8 cellular contexts compared by ENCODE assay signal in the genomic region with DNA sequence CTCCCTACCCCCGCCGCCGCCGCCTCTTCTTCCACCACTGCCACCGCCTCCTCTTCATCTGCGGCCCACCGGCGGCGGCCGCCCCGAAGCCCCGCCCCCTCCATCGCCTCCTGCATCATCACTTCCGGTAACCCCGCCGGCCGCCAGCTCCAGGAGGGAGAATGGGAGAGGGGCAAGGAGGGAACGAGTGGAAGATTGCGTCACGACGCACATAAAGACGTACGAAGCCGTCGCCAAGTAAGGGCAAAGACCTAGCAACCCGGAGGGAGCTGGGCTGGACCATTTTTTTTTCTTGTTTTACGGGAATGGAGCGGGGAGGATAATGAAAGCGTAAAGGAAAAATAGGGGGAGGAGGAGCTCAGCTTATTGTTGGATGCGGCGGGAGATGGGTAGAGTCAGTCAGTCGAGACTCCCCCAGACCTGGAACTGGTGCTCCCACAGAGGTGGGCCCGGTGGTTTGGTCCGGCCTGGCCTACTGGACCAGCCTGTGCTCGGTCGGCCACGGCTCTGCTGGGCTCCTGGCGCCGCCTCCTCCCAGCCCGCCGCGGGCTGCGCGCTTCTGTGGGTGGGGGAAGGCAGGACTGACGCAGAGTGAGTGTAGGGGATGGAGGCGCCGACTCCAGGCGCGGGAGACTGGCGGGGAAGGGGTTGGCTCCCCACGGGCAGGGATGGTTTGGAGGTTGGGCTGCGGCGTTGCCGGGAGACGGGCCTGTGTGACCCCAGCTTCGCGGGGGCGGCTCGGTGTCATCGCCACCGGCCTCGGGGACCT. TPM values are rescaled to one million over a fixed set of nuclear protein-coding genes. Genes with fewer than 3 reads are reported as not detected.
DNase-seq lines count a peak whose midpoint lies in the region; ATAC-seq lines count a peak whose summit lies in the region.

A gene with protein sequence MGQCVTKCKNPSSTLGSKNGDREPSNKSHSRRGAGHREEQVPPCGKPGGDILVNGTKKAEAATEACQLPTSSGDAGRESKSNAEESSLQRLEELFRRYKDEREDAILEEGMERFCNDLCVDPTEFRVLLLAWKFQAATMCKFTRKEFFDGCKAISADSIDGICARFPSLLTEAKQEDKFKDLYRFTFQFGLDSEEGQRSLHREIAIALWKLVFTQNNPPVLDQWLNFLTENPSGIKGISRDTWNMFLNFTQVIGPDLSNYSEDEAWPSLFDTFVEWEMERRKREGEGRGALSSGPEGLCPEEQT (minus strand): TSS at position 60 of the 769 bp plus-strand sequence. CDS start 37,820 bp downstream, outside the sequence.
TSS of gene LYRM1 (plus strand) at position 473 of the 769 bp plus-strand sequence. CDS start 14,785 bp downstream, outside the sequence.

- peak within 1 kb of the TSS; percentile 70 to 91 for H3K4me3 ChIP-seq in CD4-positive, alpha-beta memory T cell (ENCODE audit: low read length in 2 of 2)

- H3K4me3 Mint-ChIP-seq in CD4-positive, alpha-beta memory T cell, result peak within 1 kb of the TSS; percentile 93 to 99 (median 94)
- peak within 1 kb of the TSS; percentile 83 to 90 for H3K4me3 Mint-ChIP-seq in effector memory CD8-positive, alpha-beta T cell

- H3K36me3 ChIP-seq in CD4-positive, alpha-beta memory T cell (ENCODE audit: insufficient read depth, low read length), result no peaks in the 10 kb centered on the region

- H3K36me3 Mint-ChIP-seq in CD4-positive, alpha-beta memory T cell, result peaks cover 0 to 22% of the 10 kb centered on the region in 2 donors
- peaks cover 28% of the 10 kb centered on the region for H3K36me3 Mint-ChIP-seq in effector memory CD8-positive, alpha-beta T cell (ENCODE audit: insufficient read depth)

- DNase-seq in CD4-positive, alpha-beta memory T cell, result peak; percentile 81 to 92 (median 85)
- peak; percentile 96 for DNase-seq in HT-29 (ENCODE audit: low spot score)
- peak; percentile 91 to 94 for DNase-seq in NOMO-1 (lab: John Stamatoyannopoulos, UW; ENCODE audit: unreplicated experiment in 2 of 2)
- peak; percentile 71 to 76 (median 75) for DNase-seq in effector memory CD8-positive, alpha-beta T cell
- peak; percentile 99 for DNase-seq in medulla oblongata (ENCODE audit: extremely low spot score)
- DNase-seq in stimulated activated CD8-positive, alpha-beta memory T cell treated with anti-CD3 and anti-CD28 coated beads, Interleukin-12 subunit alpha, Interleukin-12 subunit beta, amount 100 ng/mL, for 1 hour (ENCODE audit: low read depth), result peak; percentile 73

- H3K27me3 ChIP-seq in CD4-positive, alpha-beta memory T cell (ENCODE audit: insufficient read depth, low read length), result no peaks in the 10 kb centered on the region

- peaks cover 48 to 76% (median 60%) of the 10 kb centered on the region in 4 donors for H3K4me1 Mint-ChIP-seq in CD4-positive, alpha-beta memory T cell
- peaks cover 50 to 68% of the 10 kb centered on the region in 2 donors for H3K4me1 Mint-ChIP-seq in effector memory CD8-positive, alpha-beta T cell (ENCODE audit: low read depth in 2 of 2)

- intact Hi-C loops in CD4-positive, alpha-beta memory T cell (cut with micrococcal nuclease), result loop anchor here (1.0 to 10.0 kb wide), 4 partner anchors 25 to 159 kb away; partner anchors contain the start of genes ACSM3, ERI2, REXO5 and THUMPD1

- peak; percentile 60 for ATAC-seq in GM19467 (IDR thresholded peaks at IDR 0.05; ENCODE audit: unreplicated experiment)
- peak; percentile 74 for ATAC-seq in effector memory CD8-positive, alpha-beta T cell (replicated peaks)

- CTCF ChIA-PET in CD4-positive, alpha-beta memory T cell (lab: Charles Lee; ENCODE audit: partially characterized antibody), result interaction anchor here (0.5 to 4.3 kb wide), 4 partner anchors 20 to 50 kb away, joined by 4 to 26 read pairs (median 4); no protein-coding TSS in a partner anchor
- CTCF ChIA-PET in activated CD8-positive, alpha-beta memory T cell treated with anti-CD3 and anti-CD28 coated beads for 36 hours (lab: Charles Lee), result interaction anchor here (0.6 to 1.5 kb wide), 4 partner anchors 26 to 44 kb away, joined by 3 to 4 read pairs (median 4); no protein-coding TSS in a partner anchor

- H3K4me1 ChIP-seq in CD4-positive, alpha-beta memory T cell (ENCODE audit: insufficient read depth, low read length), result peaks cover 57% of the 10 kb centered on the region

- no peaks in the 10 kb centered on the region for H3K27me3 Mint-ChIP-seq in CD4-positive, alpha-beta memory T cell
- H3K27me3 Mint-ChIP-seq in effector memory CD8-positive, alpha-beta T cell, result no peaks in the 10 kb centered on the region

- peak within 1 kb of the TSS; percentile 88 for H3K27ac ChIP-seq in CD4-positive, alpha-beta memory T cell (ENCODE audit: low read depth, low read length)

- H3K9me3 ChIP-seq in CD4-positive, alpha-beta memory T cell (ENCODE audit: control insufficient read depth in 1 of 2, low read length in 2 of 2), result no peaks in the 10 kb centered on the region

- peaks cover 0 to 3% (median 0%) of the 10 kb centered on the region in 8 donors for H3K9me3 Mint-ChIP-seq in CD4-positive, alpha-beta memory T cell
- no peaks in the 10 kb centered on the region for H3K9me3 Mint-ChIP-seq in effector memory CD8-positive, alpha-beta T cell

- H3K27ac Mint-ChIP-seq in CD4-positive, alpha-beta memory T cell, result peak within 1 kb of the TSS; percentile 94 to 99 (median 97)
- H3K27ac Mint-ChIP-seq in effector memory CD8-positive, alpha-beta T cell, result peak within 1 kb of the TSS; percentile 96 to 99

- POLR2A ChIA-PET in CD4-positive, alpha-beta memory T cell (lab: Charles Lee; ENCODE audit: partially characterized antibody), result interaction anchor here (1.0 to 3.2 kb wide), 10 partner anchors 10 to 258 kb away, joined by 3 to 30 read pairs (median 4); partner anchors contain the start of genes ACSM3, ERI2, LDAF1 and REXO5
- POLR2A ChIA-PET in activated CD8-positive, alpha-beta memory T cell treated with anti-CD3 and anti-CD28 coated beads for 36 hours (lab: Charles Lee), result interaction anchor here (0.5 to 1.8 kb wide), 10 partner anchors 10 to 94 kb away, joined by 3 to 16 read pairs (median 4); partner anchors contain the start of genes ERI2 and REXO5

RNA-seq across cellular contexts. Expression of the first gene that starts in this region (rescaled TPM):
- 1 to 10 TPM; 6.2 to 7.5 TPM for total RNA-seq in CD4-positive, alpha-beta memory T cell
- polyA plus RNA-seq in CD4-positive, alpha-beta memory T cell, result 1 to 10 TPM in 1 of 2 donors, under 1 TPM in 1; 0.11 to 1.1 TPM
- total RNA-seq in HT-29 (2014; rRNA removed; shearing (Covaris generic)), result 8.8 and 8.9 TPM in 2 replicates
- 10 to 100 TPM; 13.0 to 13.1 TPM for total RNA-seq in activated CD8-positive, alpha-beta memory T cell treated with anti-CD3 and anti-CD28 coated beads for 36 hours

RNA-seq across cellular contexts. Expression of gene LYRM1, which starts in this region (rescaled TPM):
- total RNA-seq in CD4-positive, alpha-beta memory T cell, result 10 to 100 TPM; 25.8 to 27.4 TPM
- polyA plus RNA-seq in CD4-positive, alpha-beta memory T cell, result 10 to 100 TPM; 42.0 to 54.3 TPM
- 28.5 and 36.5 TPM in 2 replicates for total RNA-seq in HT-29 (2014; rRNA removed; shearing (Covaris generic))
- total RNA-seq in activated CD8-positive, alpha-beta memory T cell treated with anti-CD3 and anti-CD28 coated beads for 36 hours, result 10 to 100 TPM; 41.3 to 44.5 TPM

Comparison
In these comparisons a context has a peak if more than half of its experiments do, and no peak if none do; other contexts are left out.
1. Peak in every context shown above with its lines: DNase-seq, ATAC-seq, H3K4me3 ChIP-seq and H3K27ac ChIP-seq.